In genomic region chr5:172003750-172004149, GRCh38 we compare ENCODE assay signal across 8 cellular contexts. TPM values are rescaled to one million over a fixed set of nuclear protein-coding genes. Genes with fewer than 3 reads are reported as not detected.
DNase-seq lines count a peak whose midpoint lies in the region; ATAC-seq and TF ChIP-seq lines count a peak whose summit lies in the region.

No MANE protein-coding gene starts in this region.

- H3K4me3 ChIP-seq in ascending aorta: peak overlapping the region; percentile 74 to 88
- H3K4me3 ChIP-seq in naive thymus-derived CD4-positive, alpha-beta T cell (ENCODE audit: low read length): no peak overlapping the region

- H3K9me3 Mint-ChIP-seq in CD14-positive monocyte: peaks cover 0 to 2% (median 0%) of the 10 kb centered on the region in 7 donors
- no peaks in the 10 kb centered on the region for H3K9me3 Mint-ChIP-seq in HFFc6
- peaks cover 0 to 2% (median 0%) of the 10 kb centered on the region in 11 donors for H3K9me3 Mint-ChIP-seq in naive thymus-derived CD4-positive, alpha-beta T cell

- ATAC-seq in naive thymus-derived CD4-positive, alpha-beta T cell: no peak
- ATAC-seq in HG02623 (IDR thresholded peaks at IDR 0.05; ENCODE audit: unreplicated experiment) (no peak), HG03342 (IDR thresholded peaks at IDR 0.05; ENCODE audit: unreplicated experiment) (no peak), HG03175 (IDR thresholded peaks at IDR 0.05; ENCODE audit: unreplicated experiment) (no peak)

- DNase-seq in CD14-positive monocyte (ENCODE audit: low spot score) (no peak), HFFc6 (no peak), ascending aorta (ENCODE audit: low spot score in 2 of 2) (no peak), NCI-H2196 treated with DMSO at 0.1 percent for 48 hours (lab: John Stamatoyannopoulos, UW; ENCODE audit: unreplicated experiment) (no peak)
- DNase-seq in naive thymus-derived CD4-positive, alpha-beta T cell: no peak

- intact Hi-C loops in CD14-positive monocyte (cut with micrococcal nuclease): loop anchor here in 1 of 2 donors (10.0 kb wide), 1 partner anchor 101 kb away; no protein-coding TSS in a partner anchor
- intact Hi-C loops in ascending aorta (cut with DNase I): loop anchor here (10.0 kb wide), 5 partner anchors 49 to 691 kb away; partner anchors contain the start of genes FGF18 and SH3PXD2B
- intact Hi-C loops in naive thymus-derived CD4-positive, alpha-beta T cell (cut with micrococcal nuclease): loop anchor here (2.0 to 10.0 kb wide), 6 partner anchors 43 to 1881 kb away; partner anchors contain the start of genes CPEB4 (in 1 of the 2) and RPL26L1 (in 1 of the 2)

- H3K4me3 Mint-ChIP-seq in CD14-positive monocyte (no peak overlapping the region), HFFc6 (peak overlapping the region; percentile 99)
- H3K4me3 Mint-ChIP-seq in naive thymus-derived CD4-positive, alpha-beta T cell: peak overlapping the region in 8 of 10 donors; percentile 13 to 79 (median 40)

- CTCF ChIA-PET in naive thymus-derived CD4-positive, alpha-beta T cell (lab: Charles Lee): no interaction called here

- H3K9me3 ChIP-seq in ascending aorta: no peaks in the 10 kb centered on the region
- H3K9me3 ChIP-seq in naive thymus-derived CD4-positive, alpha-beta T cell (ENCODE audit: control insufficient read depth in 2 of 3, low read length in 3 of 3): no peaks in the 10 kb centered on the region

- H3K36me3 Mint-ChIP-seq in CD14-positive monocyte (no peaks in the 10 kb centered on the region), HFFc6 (ENCODE audit: low read depth) (0 out of 2 replicates have a peak, but pooled peaks cover 8% of the 10 kb centered on the region)
- peaks cover 0 to 5% (median 0%) of the 10 kb centered on the region in 5 donors for H3K36me3 Mint-ChIP-seq in naive thymus-derived CD4-positive, alpha-beta T cell

- H3K27me3 Mint-ChIP-seq in CD14-positive monocyte (ENCODE audit: low read depth in 3 of 3) (no peaks in the 10 kb centered on the region), HFFc6 (ENCODE audit: insufficient read depth) (peaks cover 8% of the 10 kb centered on the region)
- H3K27me3 Mint-ChIP-seq in naive thymus-derived CD4-positive, alpha-beta T cell: no peaks in the 10 kb centered on the region

- H3K27ac Mint-ChIP-seq in CD14-positive monocyte (peak overlapping the region in 6 of 7 donors; percentile 31 to 79 (median 68)), HFFc6 (peak overlapping the region; percentile 68)
- H3K27ac Mint-ChIP-seq in naive thymus-derived CD4-positive, alpha-beta T cell: peak overlapping the region in 1 of 9 donors; percentile 48

- peaks cover 6 to 47% of the 10 kb centered on the region in 2 donors for H3K4me1 ChIP-seq in ascending aorta
- H3K4me1 ChIP-seq in naive thymus-derived CD4-positive, alpha-beta T cell (ENCODE audit: control insufficient read depth in 2 of 2, insufficient read depth in 2 of 2, low read length in 2 of 2): peaks cover 36 to 40% of the 10 kb centered on the region in 2 donors

- H3K36me3 ChIP-seq in ascending aorta: no peaks in the 10 kb centered on the region
- peaks cover 0 to 4% (median 0%) of the 10 kb centered on the region in 3 experiments for H3K36me3 ChIP-seq in naive thymus-derived CD4-positive, alpha-beta T cell (ENCODE audit: control insufficient read depth in 2 of 3, insufficient read depth in 3 of 3, low read length in 3 of 3)

- TF ChIP-seq CTCF in CD14-positive monocyte (IDR thresholded peaks at IDR 0.05) (no peak), HFFc6 (IDR thresholded peaks at IDR 0.05) (no peak), ascending aorta (IDR thresholded peaks at IDR 0.05) (no peak)

- H3K4me1 Mint-ChIP-seq in CD14-positive monocyte (peaks cover 63% of the 10 kb centered on the region), HFFc6 (ENCODE audit: low read depth) (peaks cover 74% of the 10 kb centered on the region)
- H3K4me1 Mint-ChIP-seq in naive thymus-derived CD4-positive, alpha-beta T cell: peaks cover 51 to 85% (median 78%) of the 10 kb centered on the region in 7 donors

- H3K27ac ChIP-seq in ascending aorta: peak overlapping the region; percentile 54 to 57
- no peak overlapping the region for H3K27ac ChIP-seq in naive thymus-derived CD4-positive, alpha-beta T cell (ENCODE audit: low read depth, low read length)

- POLR2A ChIA-PET in naive thymus-derived CD4-positive, alpha-beta T cell (lab: Charles Lee): interaction anchor here (1.0 to 4.6 kb wide), 2 partner anchors 63 to 616 kb away, joined by 3 to 27 read pairs; partner anchors contain the start of gene NPM1

- no peaks in the 10 kb centered on the region for H3K27me3 ChIP-seq in ascending aorta
- H3K27me3 ChIP-seq in naive thymus-derived CD4-positive, alpha-beta T cell (ENCODE audit: control insufficient read depth in 2 of 2, insufficient read depth in 2 of 2, low read length in 2 of 2): no peaks in the 10 kb centered on the region

RNA-seq across cellular contexts. Expression of gene FBXW11, which starts 2.7 kb away (rescaled TPM):
- polyA plus RNA-seq in CD14-positive monocyte: 10 to 100 TPM; 18.2 to 24.5 TPM
- 10 to 100 TPM; 54.5 to 60.5 (median 58.5) TPM for total RNA-seq in HFFc6 (2021; fragmentation: NEBNext Ultra II Directional; extraction: Animal tissue kit (Norgen Biotek cat#: 25700))
- 34.6 TPM for total RNA-seq in ascending aorta
- 10 to 100 TPM; 29.1 to 40.7 (median 33.6) TPM for total RNA-seq in naive thymus-derived CD4-positive, alpha-beta T cell
- 10 to 100 TPM; 15.0 to 21.5 TPM for polyA plus RNA-seq in naive thymus-derived CD4-positive, alpha-beta T cell

Comparison
In these comparisons a context has a peak if more than half of its experiments do, and no peak if none do; other contexts are left out.
1. H3K4me3 Mint-ChIP-seq: peak in HFFc6 (single experiment) and naive thymus-derived CD4-positive, alpha-beta T cell (8 of 10); none in CD14-positive monocyte (0 of 2).